28 cellular contexts compared by ENCODE assay signal in the genomic region with DNA sequence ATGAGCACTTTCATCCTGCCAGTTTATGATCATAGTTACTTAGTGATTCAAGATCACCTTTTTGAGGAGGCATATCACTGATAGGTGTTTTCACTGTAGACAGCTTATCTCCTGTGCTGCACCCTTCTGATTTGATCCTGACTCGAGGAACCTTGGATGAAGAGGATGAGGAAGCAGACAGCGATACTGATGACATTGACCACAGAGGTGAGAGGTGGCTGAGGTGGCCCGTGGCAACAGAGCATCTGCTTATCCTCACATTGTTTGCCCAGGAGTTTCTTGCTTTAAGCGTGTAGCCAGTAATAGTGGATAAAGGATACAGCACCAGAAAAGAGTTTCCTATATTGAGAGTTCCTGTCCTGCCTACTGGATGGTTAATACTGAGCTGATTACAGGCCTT.
"Had no signal": no experiment of that assay in that cellular context is flagged by ENCODE, and none has a peak within 500 bp of the region (broad histone marks: within the 10 kb centered on the region; RNA-seq: fewer than 3 reads in every experiment).

No MANE protein-coding gene starts in this region.

- H3K27me3 ChIP-seq: adrenal gland, body of pancreas, cardiac muscle cell, colonic mucosa, gastrocnemius medialis, left lung, neutrophil, ovary, right lobe of liver, uterus had no signal

- H3K4me1 ChIP-seq: adrenal gland, colonic mucosa, gastrocnemius medialis, left lung, lower lobe of right lung, right lobe of liver, uterus had no signal

- H3K4me3 Mint-ChIP-seq: activated CD4-positive, alpha-beta T cell treated with anti-CD3 and anti-CD28 coated beads, Interleukin-2, amount 10 ng/mL, durations not matched to agents 24 days and 14 days; naive thymus-derived CD8-positive, alpha-beta T cell; stimulated activated naive CD8-positive, alpha-beta T cell treated with anti-CD3 and anti-CD28 coated beads, Interleukin-15, Interleukin-2, amounts not matched to agents 100 ng/mL and 50 ng/mL, for 24 hours; type B pancreatic cell had no signal

- H3K27ac Mint-ChIP-seq: activated CD4-positive, alpha-beta T cell treated with anti-CD3 and anti-CD28 coated beads, Interleukin-2, amount 10 ng/mL, durations not matched to agents 24 days and 14 days; progenitor cell of endocrine pancreas; type B pancreatic cell had no signal

- H3K9me3 ChIP-seq: adrenal gland, body of pancreas, colonic mucosa, gastrocnemius medialis, left lung, lower lobe of right lung, neutrophil, ovary, right lobe of liver, uterus had no signal

- H3K36me3 ChIP-seq: ovary, uterus had no signal

- H3K4me3 ChIP-seq: adrenal gland, body of pancreas, cardiac muscle cell, colonic mucosa, gastrocnemius medialis, left lung, lower lobe of right lung, ovary, right lobe of liver, uterus had no signal

- ATAC-seq: activated CD4-positive, CD25-positive, alpha-beta regulatory T cell treated with anti-CD3 and anti-CD28 coated beads, Interleukin-2, amount 50 U/mL, for 24 hours; body of pancreas; gastrocnemius medialis; left lung; lower lobe of right lung; naive thymus-derived CD8-positive, alpha-beta T cell; right lobe of liver had no signal

- H3K9me3 Mint-ChIP-seq: activated CD4-positive, alpha-beta T cell treated with anti-CD3 and anti-CD28 coated beads, Interleukin-2, amount 10 ng/mL, durations not matched to agents 24 days and 14 days; naive thymus-derived CD8-positive, alpha-beta T cell; stimulated activated naive CD8-positive, alpha-beta T cell treated with anti-CD3 and anti-CD28 coated beads, Interleukin-15, Interleukin-2, amounts not matched to agents 100 ng/mL and 50 ng/mL, for 24 hours; type B pancreatic cell had no signal

- H3K27ac ChIP-seq: adrenal gland, body of pancreas, cardiac muscle cell, colonic mucosa, gastrocnemius medialis, left lung, lower lobe of right lung, neutrophil, ovary, right lobe of liver, uterus, VCaP had no signal

- DNase-seq: activated CD4-positive, alpha-beta T cell treated with anti-CD3 and anti-CD28 coated beads, Interleukin-2, amount 10 ng/mL, durations not matched to agents 24 days and 14 days; activated CD8-positive, alpha-beta memory T cell treated with anti-CD3 and anti-CD28 coated beads for 24 hours; activated naive CD4-positive, alpha-beta T cell treated with Interleukin-2 at 50 U/mL for 16 hours; activated T-cell treated with anti-CD3 and anti-CD28 coated beads, Interleukin-2, amount 50 U/mL, for 1 hour; adrenal gland; aorta; body of pancreas; cerebellar nuclear complex; colonic mucosa; effector CD8-positive, alpha-beta T cell; gastrocnemius medialis; glutamatergic neuron; left lung; lower lobe of right lung; mesenchymal stem cell; naive thymus-derived CD8-positive, alpha-beta T cell; ovary; right lobe of liver; stimulated activated CD4-positive, alpha-beta T cell treated with anti-CD3 and anti-CD28 coated beads, Interleukin-2, amount 100 ng/mL, for 48 hours; T-helper 1 cell; uterus had no signal

- H3K27me3 Mint-ChIP-seq: activated CD4-positive, alpha-beta T cell treated with anti-CD3 and anti-CD28 coated beads, Interleukin-2, amount 10 ng/mL, durations not matched to agents 24 days and 14 days; naive thymus-derived CD8-positive, alpha-beta T cell; progenitor cell of endocrine pancreas; stimulated activated naive CD8-positive, alpha-beta T cell treated with anti-CD3 and anti-CD28 coated beads, Interleukin-15, Interleukin-2, amounts not matched to agents 100 ng/mL and 50 ng/mL, for 24 hours; type B pancreatic cell had no signal
